In the genomic region with DNA sequence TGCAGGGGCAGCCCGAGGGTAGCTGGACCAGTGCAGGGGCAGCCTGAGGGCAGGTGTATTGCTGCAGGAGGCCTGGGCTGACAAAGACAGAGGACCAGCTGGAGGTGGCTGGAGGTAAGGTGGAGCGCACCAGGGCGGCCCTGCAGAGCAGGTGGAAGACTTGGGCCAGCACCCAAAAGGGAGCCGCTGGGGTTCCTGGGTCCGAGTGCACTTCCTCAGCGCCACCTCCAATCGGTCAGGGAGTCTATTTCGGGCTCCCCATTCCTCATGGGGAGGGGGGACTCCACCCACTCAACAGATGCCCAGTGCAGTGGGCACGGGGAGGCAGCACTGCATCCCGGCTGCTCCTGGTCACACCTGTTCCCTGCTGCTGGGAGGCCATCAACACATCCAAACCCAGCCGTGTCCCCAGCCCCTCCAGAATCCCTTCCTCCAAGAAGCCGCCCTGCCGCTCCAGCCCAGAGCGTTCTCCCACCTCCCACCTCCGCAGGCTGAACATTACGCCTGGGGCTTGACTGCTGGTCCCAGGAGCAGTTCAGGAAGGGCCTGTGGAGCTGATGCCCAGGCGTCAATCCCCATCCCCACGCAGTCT, we compare ENCODE assay signal across 8 cellular contexts. TPM values are rescaled to one million over a fixed set of nuclear protein-coding genes. Genes with fewer than 3 reads are reported as not detected.
A peak's percentile ranks its signal among the peaks of the same experiment; 100 is the strongest.
DNase-seq lines count a peak whose midpoint lies in the region; ATAC-seq and TF ChIP-seq lines count a peak whose summit lies in the region.

No MANE protein-coding gene starts in this region.

- no peaks in the 10 kb centered on the region for H3K27me3 ChIP-seq in RWPE2 (ENCODE audit: insufficient read depth, poor library complexity, severe bottlenecking)

- H3K4me3 ChIP-seq in RWPE2 (ENCODE audit: severe bottlenecking) (peak overlapping the region; percentile 60), fibroblast of mammary gland (ENCODE audit: control insufficient read depth, low read depth, low read length) (peak overlapping the region; percentile 79)

- ATAC-seq in RWPE2 (ENCODE audit: low read depth) = no peak
- ATAC-seq in GM19463 (IDR thresholded peaks at IDR 0.05; ENCODE audit: unreplicated experiment) = no peak
- no peak for ATAC-seq in HG02571 (IDR thresholded peaks at IDR 0.05; ENCODE audit: unreplicated experiment)

- H3K27ac ChIP-seq in RWPE2 (ENCODE audit: poor library complexity, severe bottlenecking) = no peak overlapping the region

- intact Hi-C loops in posterior vena cava (cut with DNase I) = loop anchor here in 1 of 2 donors (5.0 kb wide), 1 partner anchor 237 kb away; a partner anchor contains a TSS

- no peaks in the 10 kb centered on the region for H3K4me1 ChIP-seq in RWPE2 (ENCODE audit: insufficient read depth, poor library complexity, severe bottlenecking)

- H3K36me3 ChIP-seq in RWPE2 (ENCODE audit: low read depth) = peaks cover 25% of the 10 kb centered on the region

- no peaks in the 10 kb centered on the region for H3K9me3 ChIP-seq in RWPE2 (ENCODE audit: severe bottlenecking)

- TF ChIP-seq CTCF in RWPE2 (IDR thresholded peaks at IDR 0.05; ENCODE audit: poor library complexity, severe bottlenecking) = no peak
- TF ChIP-seq CTCF in fibroblast of mammary gland (conservative IDR thresholded peaks at IDR 0.05; ENCODE audit: control insufficient read depth, insufficient read depth, low read depth, low read length) = no peak

- peak; percentile 36 for DNase-seq in ELF-1 (ENCODE audit: low read depth, low spot score)
- DNase-seq in RWPE2 (ENCODE audit: low spot score) = no peak
- no peak for DNase-seq in fibroblast of mammary gland (ENCODE audit: low read depth)
- peak; percentile 66 for DNase-seq in posterior vena cava (ENCODE audit: low spot score)
- DNase-seq in NCI-H146 (lab: John Stamatoyannopoulos, UW) = no peak
- no peak for DNase-seq in SW 1271 (lab: John Stamatoyannopoulos, UW)

RNA-seq across cellular contexts. Expression of a gene that starts 1.5 kb away (rescaled TPM):
- 100 to 1,000 TPM in 1 of 2 donors, 10 to 100 TPM in 1; 97.9 to 147 TPM for total RNA-seq in posterior vena cava

Comparison
In these comparisons a context has a peak if more than half of its experiments do, and no peak if none do; other contexts are left out.
1. DNase-seq: peak in ELF-1 (single experiment) and posterior vena cava (single experiment); none in RWPE2 (single experiment), fibroblast of mammary gland (single experiment), NCI-H146 (single experiment) and SW 1271 (0 of 2).